ENCODE assay signal across 1 cellular context in the genomic region with DNA sequence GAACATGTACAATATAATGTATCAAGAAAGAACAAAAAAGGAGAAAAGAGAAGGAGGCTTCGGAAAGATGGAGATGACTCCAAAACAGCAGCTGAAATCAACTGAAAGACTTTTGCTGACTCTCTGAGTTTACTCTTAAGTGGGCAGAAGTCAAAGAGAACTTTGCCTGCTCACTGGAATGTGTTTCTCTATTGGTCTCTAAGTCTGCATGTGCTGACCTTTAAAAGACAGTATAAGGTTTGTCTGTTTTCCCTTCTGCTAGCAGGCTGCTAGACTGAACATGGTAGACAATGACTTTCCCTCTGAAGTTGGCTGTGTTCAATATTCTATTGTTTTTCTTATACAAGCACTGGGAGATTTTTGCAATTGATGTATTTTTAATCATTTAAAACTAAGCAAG.
TF ChIP-seq lines count a peak whose summit lies in the region.

No MANE protein-coding gene starts in this region.

TF ChIP-seq in A549, 52 proteins besides CTCF, POLR2A, EP300 and RAD21 (continued from another document):
- TF ChIP-seq CBX8 (IDR thresholded peaks at IDR 0.05) (no peak), USF2 (IDR thresholded peaks at IDR 0.05) (no peak), MAZ (IDR thresholded peaks at IDR 0.05; ENCODE audit: borderline replicate concordance, low read depth, low read length) (no peak), ELK1 (IDR thresholded peaks at IDR 0.05; ENCODE audit: low read depth, low read length) (no peak)
